1 cellular context compared by ENCODE assay signal in genomic region chr12:96226401-96226800, GRCh38.
A peak's percentile ranks its signal among the peaks of the same experiment; 100 is the strongest.
TF ChIP-seq lines count a peak whose summit lies in the region.

No MANE protein-coding gene starts in this region.

TF ChIP-seq in HepG2, 621 proteins besides CTCF, POLR2A, EP300 and RAD21 (continued from another document):
- TF ChIP-seq, protein P1, sequence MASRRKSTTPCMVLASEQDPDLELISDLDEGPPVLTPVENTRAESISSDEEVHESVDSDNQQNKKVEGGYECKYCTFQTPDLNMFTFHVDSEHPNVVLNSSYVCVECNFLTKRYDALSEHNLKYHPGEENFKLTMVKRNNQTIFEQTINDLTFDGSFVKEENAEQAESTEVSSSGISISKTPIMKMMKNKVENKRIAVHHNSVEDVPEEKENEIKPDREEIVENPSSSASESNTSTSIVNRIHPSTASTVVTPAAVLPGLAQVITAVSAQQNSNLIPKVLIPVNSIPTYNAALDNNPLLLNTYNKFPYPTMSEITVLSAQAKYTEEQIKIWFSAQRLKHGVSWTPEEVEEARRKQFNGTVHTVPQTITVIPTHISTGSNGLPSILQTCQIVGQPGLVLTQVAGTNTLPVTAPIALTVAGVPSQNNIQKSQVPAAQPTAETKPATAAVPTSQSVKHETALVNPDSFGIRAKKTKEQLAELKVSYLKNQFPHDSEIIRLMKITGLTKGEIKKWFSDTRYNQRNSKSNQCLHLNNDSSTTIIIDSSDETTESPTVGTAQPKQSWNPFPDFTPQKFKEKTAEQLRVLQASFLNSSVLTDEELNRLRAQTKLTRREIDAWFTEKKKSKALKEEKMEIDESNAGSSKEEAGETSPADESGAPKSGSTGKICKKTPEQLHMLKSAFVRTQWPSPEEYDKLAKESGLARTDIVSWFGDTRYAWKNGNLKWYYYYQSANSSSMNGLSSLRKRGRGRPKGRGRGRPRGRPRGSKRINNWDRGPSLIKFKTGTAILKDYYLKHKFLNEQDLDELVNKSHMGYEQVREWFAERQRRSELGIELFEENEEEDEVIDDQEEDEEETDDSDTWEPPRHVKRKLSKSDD (CRISPR knock-in tag; IDR thresholded peaks at IDR 0.05; ENCODE audit: low read depth), result 0 out of 2 replicates have a peak, but pooled peaks have one; percentile 0
- TF ChIP-seq JUND (CRISPR knock-in tag; IDR thresholded peaks at IDR 0.05) (0 out of 2 replicates have a peak, but pooled peaks have one; percentile 22), WIZ (CRISPR knock-in tag; IDR thresholded peaks at IDR 0.05) (0 out of 2 replicates have a peak, but pooled peaks have one; percentile 5), KAT2B (IDR thresholded peaks at IDR 0.05; ENCODE audit: borderline replicate concordance, low read depth, low read length) (no peak), ZNF143 (CRISPR knock-in tag; IDR thresholded peaks at IDR 0.05) (no peak), TBX2 (CRISPR knock-in tag; IDR thresholded peaks at IDR 0.05; ENCODE audit: borderline replicate concordance) (0 out of 2 replicates have a peak, but pooled peaks have one; percentile 0), IKZF4 (CRISPR knock-in tag; IDR thresholded peaks at IDR 0.05; ENCODE audit: borderline replicate concordance, low read depth, not compliant biosample characterization) (no peak), ZEB1 (IDR thresholded peaks at IDR 0.05; ENCODE audit: insufficient replicate concordance, low read depth) (peak; percentile 19), RERE (CRISPR knock-in tag; IDR thresholded peaks at IDR 0.05; ENCODE audit: low read depth) (no peak), HNF4G (IDR thresholded peaks at IDR 0.05; ENCODE audit: borderline replicate concordance, low read depth, low read length) (no peak), HNF4G (CRISPR knock-in tag; IDR thresholded peaks at IDR 0.05; ENCODE audit: borderline replicate concordance, low read depth) (0 out of 2 replicates have a peak, but pooled peaks have one; percentile 11)
- TF ChIP-seq, protein P2, sequence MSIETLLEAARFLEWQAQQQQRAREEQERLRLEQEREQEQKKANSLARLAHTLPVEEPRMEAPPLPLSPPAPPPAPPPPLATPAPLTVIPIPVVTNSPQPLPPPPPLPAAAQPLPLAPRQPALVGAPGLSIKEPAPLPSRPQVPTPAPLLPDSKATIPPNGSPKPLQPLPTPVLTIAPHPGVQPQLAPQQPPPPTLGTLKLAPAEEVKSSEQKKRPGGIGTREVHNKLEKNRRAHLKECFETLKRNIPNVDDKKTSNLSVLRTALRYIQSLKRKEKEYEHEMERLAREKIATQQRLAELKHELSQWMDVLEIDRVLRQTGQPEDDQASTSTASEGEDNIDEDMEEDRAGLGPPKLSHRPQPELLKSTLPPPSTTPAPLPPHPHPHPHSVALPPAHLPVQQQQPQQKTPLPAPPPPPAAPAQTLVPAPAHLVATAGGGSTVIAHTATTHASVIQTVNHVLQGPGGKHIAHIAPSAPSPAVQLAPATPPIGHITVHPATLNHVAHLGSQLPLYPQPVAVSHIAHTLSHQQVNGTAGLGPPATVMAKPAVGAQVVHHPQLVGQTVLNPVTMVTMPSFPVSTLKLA (IDR thresholded peaks at IDR 0.05), result peak; percentile 99
